In the genomic region with DNA sequence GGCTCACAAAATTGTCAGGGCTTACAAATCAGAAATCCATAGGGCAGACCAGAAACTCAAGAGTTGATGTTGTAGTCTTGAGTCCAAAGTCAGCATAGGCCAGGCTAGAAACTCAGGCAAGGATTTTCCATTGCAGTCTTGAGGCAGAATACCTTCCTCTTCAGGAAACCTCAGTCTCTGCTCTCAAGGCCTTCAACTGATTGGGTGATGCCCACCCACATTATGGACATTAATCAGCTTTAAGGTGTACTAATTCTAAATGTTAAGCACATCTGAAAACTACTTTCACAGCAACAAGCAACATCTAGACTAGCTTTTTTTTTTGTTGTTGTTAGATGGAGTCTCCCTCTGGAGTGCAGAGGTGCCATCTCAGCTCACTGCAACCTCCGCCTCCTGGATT, we compare ENCODE assay signal across 9 cellular contexts. TPM values are rescaled to one million over a fixed set of nuclear protein-coding genes. Genes with fewer than 3 reads are reported as not detected.
"Had no signal": no experiment of that assay in that cellular context is flagged by ENCODE, and none has a peak within 500 bp of the region (broad histone marks: within the 10 kb centered on the region; RNA-seq: fewer than 3 reads in every experiment).

No MANE protein-coding gene starts in this region.

- H3K27ac ChIP-seq: HL-60 had no signal

- H3K36me3 Mint-ChIP-seq: IgD-negative memory B cell had no signal

- ATAC-seq: HepG2 had no signal

- H3K4me3 Mint-ChIP-seq: IgD-negative memory B cell had no signal

- FAIRE-seq: HepG2, HTR-8/SVneo had no signal

- H3K27ac Mint-ChIP-seq: IgD-negative memory B cell had no signal

- DNase-seq: IMR-90, KBM-7, KG1 had no signal

RNA-seq across cellular contexts. Expression of a gene that starts 54.9 kb away (rescaled TPM):
- total RNA-seq: HT1080 had no signal
- polyA plus RNA-seq: IgD-negative memory B cell had no signal

RNA-seq across cellular contexts. Expression of a gene that starts 56.5 kb away (rescaled TPM):
- total RNA-seq: HT-29 had no signal
- polyA plus RNA-seq: IgD-negative memory B cell had no signal
